ENCODE assay signal across 1 cellular context in the genomic region with DNA sequence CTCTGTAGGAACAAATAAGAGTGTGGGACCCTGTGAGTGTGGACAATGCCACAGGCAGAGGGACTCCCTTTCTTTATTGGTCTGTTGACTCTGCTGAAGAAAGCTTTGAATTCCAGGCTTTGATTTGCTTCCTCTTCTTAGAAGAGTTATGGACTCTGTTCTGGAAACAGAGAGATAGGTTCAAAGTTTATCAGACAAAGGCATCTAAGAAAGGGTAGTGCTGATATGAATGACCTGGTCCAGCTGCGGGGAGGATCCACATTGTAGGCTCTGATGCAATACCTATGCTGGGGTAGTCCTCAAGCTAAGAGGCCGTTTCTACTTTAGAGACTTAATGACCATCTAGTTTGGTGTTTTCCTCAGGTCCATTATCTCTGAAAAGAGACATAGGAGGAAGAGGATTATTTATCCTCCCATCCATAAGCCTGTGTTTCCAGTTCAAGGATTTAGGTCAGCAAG.
TF ChIP-seq lines count a peak whose summit lies in the region.

No MANE protein-coding gene starts in this region.

TF ChIP-seq in HepG2, 621 proteins besides CTCF, POLR2A, EP300 and RAD21 (continues in another document):
- TF ChIP-seq PHB2 (IDR thresholded peaks at IDR 0.05; ENCODE audit: partially characterized antibody) (no peak), HMG20B (CRISPR knock-in tag; conservative IDR thresholded peaks at IDR 0.05) (peak; percentile 74; the same call in 1 of the 2 replicates), ZNF607 (CRISPR knock-in tag; IDR thresholded peaks at IDR 0.05; ENCODE audit: borderline replicate concordance) (no peak; the same call in 1 of the 2 replicates), ZBTB7A (CRISPR knock-in tag; IDR thresholded peaks at IDR 0.05) (no peak), PRMT3 (CRISPR knock-in tag; IDR thresholded peaks at IDR 0.05; ENCODE audit: borderline replicate concordance, low read depth) (no peak), STAT5B (CRISPR knock-in tag; IDR thresholded peaks at IDR 0.05) (no peak), ZNF616 (CRISPR knock-in tag; IDR thresholded peaks at IDR 0.05; ENCODE audit: low read depth) (no peak), HDAC2 (CRISPR knock-in tag; IDR thresholded peaks at IDR 0.05) (peak; percentile 84), ZNF101 (CRISPR knock-in tag; IDR thresholded peaks at IDR 0.05; ENCODE audit: borderline replicate concordance, low read depth) (no peak), NAIF1 (CRISPR knock-in tag; IDR thresholded peaks at IDR 0.05; ENCODE audit: borderline replicate concordance) (no peak), ZNF569 (CRISPR knock-in tag; IDR thresholded peaks at IDR 0.05; ENCODE audit: borderline replicate concordance) (no peak), ZNF75D (CRISPR knock-in tag; IDR thresholded peaks at IDR 0.05; ENCODE audit: borderline replicate concordance) (no peak), IRF2 (CRISPR knock-in tag; IDR thresholded peaks at IDR 0.05) (peak; percentile 59; the same call in 1 of the 2 replicates), TMF1 (CRISPR knock-in tag; IDR thresholded peaks at IDR 0.05; ENCODE audit: low read depth) (no peak), SIX4 (CRISPR knock-in tag; IDR thresholded peaks at IDR 0.05) (no peak), ZNF567 (CRISPR knock-in tag; IDR thresholded peaks at IDR 0.05; ENCODE audit: borderline replicate concordance) (no peak), MXI1 (IDR thresholded peaks at IDR 0.05; ENCODE audit: borderline replicate concordance, low read depth, low read length) (no peak), MEF2D (CRISPR knock-in tag; IDR thresholded peaks at IDR 0.05) (0 out of 2 replicates have a peak, but pooled peaks have one; percentile 43), ETV5 (CRISPR knock-in tag; IDR thresholded peaks at IDR 0.05; ENCODE audit: borderline replicate concordance) (peak; percentile 63; the same call in 1 of the 2 replicates), PITX1 (CRISPR knock-in tag; IDR thresholded peaks at IDR 0.05) (0 out of 2 replicates have a peak, but pooled peaks have one; percentile 49), AKAP8 (CRISPR knock-in tag; IDR thresholded peaks at IDR 0.05) (no peak), ZNF678 (CRISPR knock-in tag; IDR thresholded peaks at IDR 0.05) (no peak), RAD51 (IDR thresholded peaks at IDR 0.05; ENCODE audit: borderline replicate concordance) (no peak)
- TF ChIP-seq, protein P1, sequence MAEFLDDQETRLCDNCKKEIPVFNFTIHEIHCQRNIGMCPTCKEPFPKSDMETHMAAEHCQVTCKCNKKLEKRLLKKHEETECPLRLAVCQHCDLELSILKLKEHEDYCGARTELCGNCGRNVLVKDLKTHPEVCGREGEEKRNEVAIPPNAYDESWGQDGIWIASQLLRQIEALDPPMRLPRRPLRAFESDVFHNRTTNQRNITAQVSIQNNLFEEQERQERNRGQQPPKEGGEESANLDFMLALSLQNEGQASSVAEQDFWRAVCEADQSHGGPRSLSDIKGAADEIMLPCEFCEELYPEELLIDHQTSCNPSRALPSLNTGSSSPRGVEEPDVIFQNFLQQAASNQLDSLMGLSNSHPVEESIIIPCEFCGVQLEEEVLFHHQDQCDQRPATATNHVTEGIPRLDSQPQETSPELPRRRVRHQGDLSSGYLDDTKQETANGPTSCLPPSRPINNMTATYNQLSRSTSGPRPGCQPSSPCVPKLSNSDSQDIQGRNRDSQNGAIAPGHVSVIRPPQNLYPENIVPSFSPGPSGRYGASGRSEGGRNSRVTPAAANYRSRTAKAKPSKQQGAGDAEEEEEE (CRISPR knock-in tag; IDR thresholded peaks at IDR 0.05; ENCODE audit: borderline replicate concordance), result no peak
- TF ChIP-seq, protein P2, sequence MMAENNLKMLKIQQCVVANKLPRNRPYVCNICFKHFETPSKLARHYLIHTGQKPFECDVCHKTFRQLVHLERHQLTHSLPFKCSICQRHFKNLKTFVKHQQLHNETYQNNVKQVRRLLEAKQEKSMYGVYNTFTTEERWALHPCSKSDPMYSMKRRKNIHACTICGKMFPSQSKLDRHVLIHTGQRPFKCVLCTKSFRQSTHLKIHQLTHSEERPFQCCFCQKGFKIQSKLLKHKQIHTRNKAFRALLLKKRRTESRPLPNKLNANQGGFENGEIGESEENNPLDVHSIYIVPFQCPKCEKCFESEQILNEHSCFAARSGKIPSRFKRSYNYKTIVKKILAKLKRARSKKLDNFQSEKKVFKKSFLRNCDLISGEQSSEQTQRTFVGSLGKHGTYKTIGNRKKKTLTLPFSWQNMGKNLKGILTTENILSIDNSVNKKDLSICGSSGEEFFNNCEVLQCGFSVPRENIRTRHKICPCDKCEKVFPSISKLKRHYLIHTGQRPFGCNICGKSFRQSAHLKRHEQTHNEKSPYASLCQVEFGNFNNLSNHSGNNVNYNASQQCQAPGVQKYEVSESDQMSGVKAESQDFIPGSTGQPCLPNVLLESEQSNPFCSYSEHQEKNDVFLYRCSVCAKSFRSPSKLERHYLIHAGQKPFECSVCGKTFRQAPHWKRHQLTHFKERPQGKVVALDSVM (CRISPR knock-in tag; IDR thresholded peaks at IDR 0.05), result 0 out of 2 replicates have a peak, but pooled peaks have one; percentile 27
- TF ChIP-seq, protein P3, sequence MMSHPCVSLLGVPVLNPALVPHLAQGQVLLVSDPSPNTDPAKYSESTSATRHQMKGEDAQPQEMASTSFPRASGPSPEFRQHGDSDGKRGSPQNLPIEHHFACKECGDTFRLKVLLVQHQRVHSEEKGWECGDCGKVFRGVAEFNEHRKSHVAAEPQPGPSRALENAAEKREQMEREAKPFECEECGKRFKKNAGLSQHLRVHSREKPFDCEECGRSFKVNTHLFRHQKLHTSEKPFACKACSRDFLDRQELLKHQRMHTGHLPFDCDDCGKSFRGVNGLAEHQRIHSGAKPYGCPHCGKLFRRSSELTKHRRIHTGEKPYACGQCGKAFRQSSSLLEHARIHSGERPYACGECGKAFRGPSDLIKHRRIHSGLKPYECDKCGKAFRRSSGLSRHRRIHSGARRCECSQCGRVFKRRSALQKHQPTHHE (CRISPR knock-in tag; IDR thresholded peaks at IDR 0.05; ENCODE audit: borderline replicate concordance), result no peak
- TF ChIP-seq, protein P4, sequence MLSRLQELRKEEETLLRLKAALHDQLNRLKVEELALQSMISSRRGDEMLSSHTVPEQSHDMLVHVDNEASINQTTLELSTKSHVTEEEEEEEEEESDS (CRISPR knock-in tag; IDR thresholded peaks at IDR 0.05; ENCODE audit: borderline replicate concordance), result no peak
- TF ChIP-seq, protein P5, sequence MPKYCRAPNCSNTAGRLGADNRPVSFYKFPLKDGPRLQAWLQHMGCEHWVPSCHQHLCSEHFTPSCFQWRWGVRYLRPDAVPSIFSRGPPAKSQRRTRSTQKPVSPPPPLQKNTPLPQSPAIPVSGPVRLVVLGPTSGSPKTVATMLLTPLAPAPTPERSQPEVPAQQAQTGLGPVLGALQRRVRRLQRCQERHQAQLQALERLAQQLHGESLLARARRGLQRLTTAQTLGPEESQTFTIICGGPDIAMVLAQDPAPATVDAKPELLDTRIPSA (CRISPR knock-in tag; IDR thresholded peaks at IDR 0.05; ENCODE audit: borderline replicate concordance), result no peak
- TF ChIP-seq, protein P6, sequence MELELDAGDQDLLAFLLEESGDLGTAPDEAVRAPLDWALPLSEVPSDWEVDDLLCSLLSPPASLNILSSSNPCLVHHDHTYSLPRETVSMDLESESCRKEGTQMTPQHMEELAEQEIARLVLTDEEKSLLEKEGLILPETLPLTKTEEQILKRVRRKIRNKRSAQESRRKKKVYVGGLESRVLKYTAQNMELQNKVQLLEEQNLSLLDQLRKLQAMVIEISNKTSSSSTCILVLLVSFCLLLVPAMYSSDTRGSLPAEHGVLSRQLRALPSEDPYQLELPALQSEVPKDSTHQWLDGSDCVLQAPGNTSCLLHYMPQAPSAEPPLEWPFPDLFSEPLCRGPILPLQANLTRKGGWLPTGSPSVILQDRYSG (CRISPR knock-in tag; IDR thresholded peaks at IDR 0.05), result no peak
- TF ChIP-seq, protein P7, sequence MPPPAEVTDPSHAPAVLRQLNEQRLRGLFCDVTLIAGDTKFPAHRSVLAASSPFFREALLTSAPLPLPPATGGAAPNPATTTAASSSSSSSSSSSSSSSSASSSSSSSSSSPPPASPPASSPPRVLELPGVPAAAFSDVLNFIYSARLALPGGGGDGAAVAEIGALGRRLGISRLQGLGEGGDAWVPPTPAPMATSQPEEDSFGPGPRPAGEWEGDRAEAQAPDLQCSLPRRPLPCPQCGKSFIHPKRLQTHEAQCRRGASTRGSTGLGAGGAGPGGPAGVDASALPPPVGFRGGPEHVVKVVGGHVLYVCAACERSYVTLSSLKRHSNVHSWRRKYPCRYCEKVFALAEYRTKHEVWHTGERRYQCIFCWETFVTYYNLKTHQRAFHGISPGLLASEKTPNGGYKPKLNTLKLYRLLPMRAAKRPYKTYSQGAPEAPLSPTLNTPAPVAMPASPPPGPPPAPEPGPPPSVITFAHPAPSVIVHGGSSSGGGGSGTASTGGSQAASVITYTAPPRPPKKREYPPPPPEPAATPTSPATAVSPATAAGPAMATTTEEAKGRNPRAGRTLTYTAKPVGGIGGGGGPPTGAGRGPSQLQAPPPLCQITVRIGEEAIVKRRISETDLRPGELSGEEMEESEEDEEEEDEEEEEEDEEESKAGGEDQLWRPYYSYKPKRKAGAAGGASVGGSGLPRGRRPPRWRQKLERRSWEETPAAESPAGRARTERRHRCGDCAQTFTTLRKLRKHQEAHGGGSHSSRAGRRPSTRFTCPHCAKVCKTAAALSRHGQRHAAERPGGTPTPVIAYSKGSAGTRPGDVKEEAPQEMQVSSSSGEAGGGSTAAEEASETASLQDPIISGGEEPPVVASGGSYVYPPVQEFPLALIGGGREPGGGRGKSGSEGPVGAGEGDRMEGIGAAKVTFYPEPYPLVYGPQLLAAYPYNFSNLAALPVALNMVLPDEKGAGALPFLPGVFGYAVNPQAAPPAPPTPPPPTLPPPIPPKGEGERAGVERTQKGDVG (CRISPR knock-in tag; IDR thresholded peaks at IDR 0.05; ENCODE audit: borderline replicate concordance), result no peak
- TF ChIP-seq, protein P8, sequence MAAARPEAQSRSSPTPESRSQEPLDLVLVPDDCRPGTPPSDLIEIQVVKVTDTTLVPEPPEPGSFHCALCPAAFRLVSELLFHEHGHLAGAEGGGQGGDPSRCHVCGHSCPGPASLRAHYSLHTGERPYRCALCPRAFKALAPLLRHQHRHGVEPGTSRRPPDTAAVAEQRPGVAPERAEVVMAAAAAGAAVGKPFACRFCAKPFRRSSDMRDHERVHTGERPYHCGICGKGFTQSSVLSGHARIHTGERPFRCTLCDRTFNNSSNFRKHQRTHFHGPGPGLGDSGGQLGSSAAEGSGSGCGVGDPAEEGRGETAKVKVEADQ (CRISPR knock-in tag; IDR thresholded peaks at IDR 0.05; ENCODE audit: borderline replicate concordance), result no peak
- TF ChIP-seq, protein P9, sequence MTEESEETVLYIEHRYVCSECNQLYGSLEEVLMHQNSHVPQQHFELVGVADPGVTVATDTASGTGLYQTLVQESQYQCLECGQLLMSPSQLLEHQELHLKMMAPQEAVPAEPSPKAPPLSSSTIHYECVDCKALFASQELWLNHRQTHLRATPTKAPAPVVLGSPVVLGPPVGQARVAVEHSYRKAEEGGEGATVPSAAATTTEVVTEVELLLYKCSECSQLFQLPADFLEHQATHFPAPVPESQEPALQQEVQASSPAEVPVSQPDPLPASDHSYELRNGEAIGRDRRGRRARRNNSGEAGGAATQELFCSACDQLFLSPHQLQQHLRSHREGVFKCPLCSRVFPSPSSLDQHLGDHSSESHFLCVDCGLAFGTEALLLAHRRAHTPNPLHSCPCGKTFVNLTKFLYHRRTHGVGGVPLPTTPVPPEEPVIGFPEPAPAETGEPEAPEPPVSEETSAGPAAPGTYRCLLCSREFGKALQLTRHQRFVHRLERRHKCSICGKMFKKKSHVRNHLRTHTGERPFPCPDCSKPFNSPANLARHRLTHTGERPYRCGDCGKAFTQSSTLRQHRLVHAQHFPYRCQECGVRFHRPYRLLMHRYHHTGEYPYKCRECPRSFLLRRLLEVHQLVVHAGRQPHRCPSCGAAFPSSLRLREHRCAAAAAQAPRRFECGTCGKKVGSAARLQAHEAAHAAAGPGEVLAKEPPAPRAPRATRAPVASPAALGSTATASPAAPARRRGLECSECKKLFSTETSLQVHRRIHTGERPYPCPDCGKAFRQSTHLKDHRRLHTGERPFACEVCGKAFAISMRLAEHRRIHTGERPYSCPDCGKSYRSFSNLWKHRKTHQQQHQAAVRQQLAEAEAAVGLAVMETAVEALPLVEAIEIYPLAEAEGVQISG (CRISPR knock-in tag; IDR thresholded peaks at IDR 0.05), result no peak
- TF ChIP-seq, protein P10, sequence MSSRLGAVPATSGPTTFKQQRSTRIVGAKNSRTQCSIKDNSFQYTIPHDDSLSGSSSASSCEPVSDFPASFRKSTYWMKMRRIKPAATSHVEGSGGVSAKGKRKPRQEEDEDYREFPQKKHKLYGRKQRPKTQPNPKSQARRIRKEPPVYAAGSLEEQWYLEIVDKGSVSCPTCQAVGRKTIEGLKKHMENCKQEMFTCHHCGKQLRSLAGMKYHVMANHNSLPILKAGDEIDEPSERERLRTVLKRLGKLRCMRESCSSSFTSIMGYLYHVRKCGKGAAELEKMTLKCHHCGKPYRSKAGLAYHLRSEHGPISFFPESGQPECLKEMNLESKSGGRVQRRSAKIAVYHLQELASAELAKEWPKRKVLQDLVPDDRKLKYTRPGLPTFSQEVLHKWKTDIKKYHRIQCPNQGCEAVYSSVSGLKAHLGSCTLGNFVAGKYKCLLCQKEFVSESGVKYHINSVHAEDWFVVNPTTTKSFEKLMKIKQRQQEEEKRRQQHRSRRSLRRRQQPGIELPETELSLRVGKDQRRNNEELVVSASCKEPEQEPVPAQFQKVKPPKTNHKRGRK (CRISPR knock-in tag; IDR thresholded peaks at IDR 0.05), result no peak
- TF ChIP-seq, protein P11, sequence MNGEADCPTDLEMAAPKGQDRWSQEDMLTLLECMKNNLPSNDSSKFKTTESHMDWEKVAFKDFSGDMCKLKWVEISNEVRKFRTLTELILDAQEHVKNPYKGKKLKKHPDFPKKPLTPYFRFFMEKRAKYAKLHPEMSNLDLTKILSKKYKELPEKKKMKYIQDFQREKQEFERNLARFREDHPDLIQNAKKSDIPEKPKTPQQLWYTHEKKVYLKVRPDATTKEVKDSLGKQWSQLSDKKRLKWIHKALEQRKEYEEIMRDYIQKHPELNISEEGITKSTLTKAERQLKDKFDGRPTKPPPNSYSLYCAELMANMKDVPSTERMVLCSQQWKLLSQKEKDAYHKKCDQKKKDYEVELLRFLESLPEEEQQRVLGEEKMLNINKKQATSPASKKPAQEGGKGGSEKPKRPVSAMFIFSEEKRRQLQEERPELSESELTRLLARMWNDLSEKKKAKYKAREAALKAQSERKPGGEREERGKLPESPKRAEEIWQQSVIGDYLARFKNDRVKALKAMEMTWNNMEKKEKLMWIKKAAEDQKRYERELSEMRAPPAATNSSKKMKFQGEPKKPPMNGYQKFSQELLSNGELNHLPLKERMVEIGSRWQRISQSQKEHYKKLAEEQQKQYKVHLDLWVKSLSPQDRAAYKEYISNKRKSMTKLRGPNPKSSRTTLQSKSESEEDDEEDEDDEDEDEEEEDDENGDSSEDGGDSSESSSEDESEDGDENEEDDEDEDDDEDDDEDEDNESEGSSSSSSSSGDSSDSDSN (CRISPR knock-in tag; IDR thresholded peaks at IDR 0.05), result no peak
- TF ChIP-seq, protein P12, sequence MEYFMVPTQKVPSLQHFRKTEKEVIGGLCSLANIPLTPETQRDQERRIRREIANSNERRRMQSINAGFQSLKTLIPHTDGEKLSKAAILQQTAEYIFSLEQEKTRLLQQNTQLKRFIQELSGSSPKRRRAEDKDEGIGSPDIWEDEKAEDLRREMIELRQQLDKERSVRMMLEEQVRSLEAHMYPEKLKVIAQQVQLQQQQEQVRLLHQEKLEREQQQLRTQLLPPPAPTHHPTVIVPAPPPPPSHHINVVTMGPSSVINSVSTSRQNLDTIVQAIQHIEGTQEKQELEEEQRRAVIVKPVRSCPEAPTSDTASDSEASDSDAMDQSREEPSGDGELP (IDR thresholded peaks at IDR 0.05; ENCODE audit: borderline replicate concordance, low read depth), result peak; percentile 80
